In the genomic region with DNA sequence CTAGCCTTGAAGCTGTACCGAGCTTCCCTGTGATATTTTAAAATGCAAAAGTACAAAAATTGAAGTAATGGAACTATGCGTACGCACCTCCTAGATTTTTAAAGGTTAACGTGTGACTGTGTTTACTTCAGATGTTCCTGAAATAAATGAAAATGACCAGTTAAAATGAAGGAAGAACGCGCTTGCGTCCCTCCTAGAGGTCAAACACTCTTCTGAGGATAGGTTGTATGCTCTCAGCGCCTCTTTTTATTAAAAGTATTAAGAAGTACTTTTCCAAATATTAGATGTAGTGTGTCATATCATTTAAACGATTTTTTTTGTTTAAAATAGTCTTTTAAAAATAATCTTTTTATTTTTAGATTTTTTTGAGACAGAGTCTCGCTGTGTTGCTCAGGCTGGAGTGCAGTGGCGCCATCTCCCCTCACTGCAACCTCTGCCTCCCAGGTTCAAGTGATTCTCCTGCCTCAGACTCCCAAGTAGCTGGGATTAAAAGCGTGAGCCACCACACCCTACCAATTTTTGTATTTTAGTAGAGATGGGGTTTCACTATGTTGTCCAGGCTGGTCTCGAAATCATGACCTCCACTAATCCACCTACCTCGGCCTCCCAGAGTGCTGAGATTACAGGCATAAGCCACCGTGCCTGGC, we compare ENCODE assay signal across 8 cellular contexts. TPM values are rescaled to one million over a fixed set of nuclear protein-coding genes. Genes with fewer than 3 reads are reported as not detected.
DNase-seq lines count a peak whose midpoint lies in the region; ATAC-seq lines count a peak whose summit lies in the region.

No MANE protein-coding gene starts in this region.

- peak overlapping the region; percentile 89 to 97 (median 94) for H3K4me3 Mint-ChIP-seq in CD4-positive, CD25-positive, alpha-beta regulatory T cell
- H3K4me3 Mint-ChIP-seq in activated T-helper 1 cell treated with anti-CD3 and anti-CD28 coated beads, Interleukin-12 subunit alpha, Interleukin-12 subunit beta, Interleukin-2, Interleukin-4 antibody, amounts not matched to agents 30 ng/mL and 10 ng/mL and 1 ng/mL, durations not matched to agents 14 hours and 24 hours and 36 hours: peak overlapping the region; percentile 95

- peak overlapping the region; percentile 80 for H3K4me3 ChIP-seq in CD4-positive, CD25-positive, alpha-beta regulatory T cell (ENCODE audit: low read depth, low read length)
- peak overlapping the region; percentile 89; the same call in 1 of the 2 replicates for H3K4me3 ChIP-seq in iPS-18c (ENCODE audit: insufficient read depth, low read depth, low read length)

- no peaks in the 10 kb centered on the region for H3K9me3 ChIP-seq in CD4-positive, CD25-positive, alpha-beta regulatory T cell (ENCODE audit: control insufficient read depth in 2 of 2, low read length in 2 of 2)
- H3K9me3 ChIP-seq in iPS-18c (ENCODE audit: control insufficient read depth, insufficient read depth, low read length): no peaks in the 10 kb centered on the region

- no peak for ATAC-seq in CD4-positive, CD25-positive, alpha-beta regulatory T cell (ENCODE audit: low read depth in 2 of 2)
- peak; percentile 0 for ATAC-seq in HG02678 (IDR thresholded peaks at IDR 0.05; ENCODE audit: unreplicated experiment)

- no peaks in the 10 kb centered on the region for H3K27me3 Mint-ChIP-seq in CD4-positive, CD25-positive, alpha-beta regulatory T cell
- H3K27me3 Mint-ChIP-seq in activated T-helper 1 cell treated with anti-CD3 and anti-CD28 coated beads, Interleukin-12 subunit alpha, Interleukin-12 subunit beta, Interleukin-2, Interleukin-4 antibody, amounts not matched to agents 30 ng/mL and 10 ng/mL and 1 ng/mL, durations not matched to agents 14 hours and 24 hours and 36 hours (ENCODE audit: insufficient read depth): no peaks in the 10 kb centered on the region

- peak overlapping the region; percentile 94 to 96 (median 95) for H3K27ac Mint-ChIP-seq in CD4-positive, CD25-positive, alpha-beta regulatory T cell
- H3K27ac Mint-ChIP-seq in activated T-helper 1 cell treated with anti-CD3 and anti-CD28 coated beads, Interleukin-12 subunit alpha, Interleukin-12 subunit beta, Interleukin-2, Interleukin-4 antibody, amounts not matched to agents 30 ng/mL and 10 ng/mL and 1 ng/mL, durations not matched to agents 14 hours and 24 hours and 36 hours: peak overlapping the region; percentile 94

- H3K36me3 Mint-ChIP-seq in CD4-positive, CD25-positive, alpha-beta regulatory T cell: peaks cover 8% of the 10 kb centered on the region
- H3K36me3 Mint-ChIP-seq in activated T-helper 1 cell treated with anti-CD3 and anti-CD28 coated beads, Interleukin-12 subunit alpha, Interleukin-12 subunit beta, Interleukin-2, Interleukin-4 antibody, amounts not matched to agents 30 ng/mL and 10 ng/mL and 1 ng/mL, durations not matched to agents 14 hours and 24 hours and 36 hours (ENCODE audit: low read depth): peaks cover 9% of the 10 kb centered on the region

- peaks cover 4% of the 10 kb centered on the region for H3K36me3 ChIP-seq in CD4-positive, CD25-positive, alpha-beta regulatory T cell (ENCODE audit: control insufficient read depth, insufficient read depth, low read length)

- peaks cover 0 to 26% (median 23%) of the 10 kb centered on the region in 4 donors for H3K4me1 Mint-ChIP-seq in CD4-positive, CD25-positive, alpha-beta regulatory T cell
- H3K4me1 Mint-ChIP-seq in activated T-helper 1 cell treated with anti-CD3 and anti-CD28 coated beads, Interleukin-12 subunit alpha, Interleukin-12 subunit beta, Interleukin-2, Interleukin-4 antibody, amounts not matched to agents 30 ng/mL and 10 ng/mL and 1 ng/mL, durations not matched to agents 14 hours and 24 hours and 36 hours (ENCODE audit: low read depth): peaks cover 36% of the 10 kb centered on the region

- peak overlapping the region; percentile 67 for H3K27ac ChIP-seq in CD4-positive, CD25-positive, alpha-beta regulatory T cell (ENCODE audit: insufficient read depth, low read length, poor library complexity, severe bottlenecking)

- intact Hi-C loops in activated T-helper 1 cell treated with anti-CD3 and anti-CD28 coated beads, Interleukin-12 subunit alpha, Interleukin-12 subunit beta, Interleukin-2, Interleukin-4 antibody, amounts not matched to agents 30 ng/mL and 10 ng/mL and 1 ng/mL, durations not matched to agents 14 hours and 24 hours and 36 hours (cut with micrococcal nuclease): loop anchor here (2.0 kb wide), 1 partner anchor 204 kb away; no protein-coding TSS in a partner anchor

- DNase-seq in CD4-positive, CD25-positive, alpha-beta regulatory T cell: no peak
- no peak for DNase-seq in activated T-helper 1 cell treated with anti-CD3 and anti-CD28 coated beads, Interleukin-12 subunit alpha, Interleukin-12 subunit beta, Interleukin-2, Interleukin-4 antibody, amounts not matched to agents 30 ng/mL and 10 ng/mL and 1 ng/mL, durations not matched to agents 14 hours and 24 hours and 36 hours (ENCODE audit: low spot score)
- DNase-seq in superior temporal gyrus (ENCODE audit: extremely low spot score) (peak; percentile 42), NCI-H524 treated with DMSO at 0.1 percent for 48 hours (lab: John Stamatoyannopoulos, UW) (no peak), Ammon's horn (ENCODE audit: low spot score) (no peak), CD1c-positive myeloid dendritic cell (ENCODE audit: extremely low spot score) (no peak)

- no peaks in the 10 kb centered on the region for H3K27me3 ChIP-seq in CD4-positive, CD25-positive, alpha-beta regulatory T cell (ENCODE audit: control insufficient read depth, insufficient read depth, low read length)

- H3K9me3 Mint-ChIP-seq in CD4-positive, CD25-positive, alpha-beta regulatory T cell: no peaks in the 10 kb centered on the region
- H3K9me3 Mint-ChIP-seq in activated T-helper 1 cell treated with anti-CD3 and anti-CD28 coated beads, Interleukin-12 subunit alpha, Interleukin-12 subunit beta, Interleukin-2, Interleukin-4 antibody, amounts not matched to agents 30 ng/mL and 10 ng/mL and 1 ng/mL, durations not matched to agents 14 hours and 24 hours and 36 hours: no peaks in the 10 kb centered on the region

- peaks cover 16% of the 10 kb centered on the region for H3K4me1 ChIP-seq in CD4-positive, CD25-positive, alpha-beta regulatory T cell (ENCODE audit: control insufficient read depth, insufficient read depth, low read length, poor library complexity, severe bottlenecking)

RNA-seq across cellular contexts. Expression of gene TRIM38, which starts 30.6 kb away (rescaled TPM):
- total RNA-seq in CD4-positive, CD25-positive, alpha-beta regulatory T cell: 22.9 TPM
- 10 to 100 TPM in 1 of 4 donors, 1 to 10 TPM in 3; 6.6 to 10.9 (median 8.4) TPM for polyA plus RNA-seq in CD4-positive, CD25-positive, alpha-beta regulatory T cell
- total RNA-seq in activated T-helper 1 cell treated with anti-CD3 and anti-CD28 coated beads, Interleukin-12 subunit alpha, Interleukin-12 subunit beta, Interleukin-2, Interleukin-4 antibody, amounts not matched to agents 30 ng/mL and 10 ng/mL and 1 ng/mL, durations not matched to agents 14 hours and 24 hours and 36 hours: 24.5 and 25.3 TPM in 2 replicates
